In genomic region chr12:101948365-101948764, GRCh38 we compare ENCODE assay signal across 23 cellular contexts.
"Had no signal": no experiment of that assay in that cellular context is flagged by ENCODE, and none has a peak within 500 bp of the region (broad histone marks: within the 10 kb centered on the region; RNA-seq: fewer than 3 reads in every experiment).

No MANE protein-coding gene starts in this region.

- H3K27ac Mint-ChIP-seq: naive thymus-derived CD4-positive, alpha-beta T cell had no signal

- H3K4me1 ChIP-seq: esophagus muscularis mucosa, foreskin keratinocyte, lower lobe of right lung had no signal

- H3K9me3 ChIP-seq: esophagus muscularis mucosa, heart right ventricle, left lung, lower lobe of right lung had no signal

- H3K36me3 ChIP-seq: esophagus muscularis mucosa, heart right ventricle, left lung, lower lobe of right lung had no signal

- ATAC-seq: foreskin keratinocyte; left cardiac atrium; left lung; left ventricle myocardium superior; lower lobe of right lung; naive thymus-derived CD4-positive, alpha-beta T cell had no signal

- H3K27me3 ChIP-seq: foreskin keratinocyte, heart right ventricle, left lung had no signal

- H3K36me3 Mint-ChIP-seq: naive thymus-derived CD4-positive, alpha-beta T cell had no signal

- DNase-seq: dermis blood vessel endothelial cell; dorsolateral prefrontal cortex; effector CD4-positive, alpha-beta T cell; effector memory CD4-positive, alpha-beta T cell; foreskin keratinocyte; glutamatergic neuron; head of caudate nucleus; heart right ventricle; hippocampal formation; left cardiac atrium; left lung; left ventricle myocardium superior; lower lobe of right lung; mesendoderm; midbrain; naive thymus-derived CD4-positive, alpha-beta T cell had no signal

- H3K27ac ChIP-seq: coronary artery, dorsolateral prefrontal cortex, esophagus muscularis mucosa, foreskin keratinocyte, heart right ventricle, left lung, lower lobe of right lung had no signal

- H3K4me3 ChIP-seq: coronary artery, dorsolateral prefrontal cortex, esophagus muscularis mucosa, heart right ventricle, left lung, lower lobe of right lung had no signal

- FAIRE-seq: colon, endothelial cell of umbilical vein, frontal cortex, islet of Langerhans, keratinocyte had no signal

- H3K4me3 Mint-ChIP-seq: naive thymus-derived CD4-positive, alpha-beta T cell had no signal
